ENCODE assay signal across 8 cellular contexts in the genomic region with DNA sequence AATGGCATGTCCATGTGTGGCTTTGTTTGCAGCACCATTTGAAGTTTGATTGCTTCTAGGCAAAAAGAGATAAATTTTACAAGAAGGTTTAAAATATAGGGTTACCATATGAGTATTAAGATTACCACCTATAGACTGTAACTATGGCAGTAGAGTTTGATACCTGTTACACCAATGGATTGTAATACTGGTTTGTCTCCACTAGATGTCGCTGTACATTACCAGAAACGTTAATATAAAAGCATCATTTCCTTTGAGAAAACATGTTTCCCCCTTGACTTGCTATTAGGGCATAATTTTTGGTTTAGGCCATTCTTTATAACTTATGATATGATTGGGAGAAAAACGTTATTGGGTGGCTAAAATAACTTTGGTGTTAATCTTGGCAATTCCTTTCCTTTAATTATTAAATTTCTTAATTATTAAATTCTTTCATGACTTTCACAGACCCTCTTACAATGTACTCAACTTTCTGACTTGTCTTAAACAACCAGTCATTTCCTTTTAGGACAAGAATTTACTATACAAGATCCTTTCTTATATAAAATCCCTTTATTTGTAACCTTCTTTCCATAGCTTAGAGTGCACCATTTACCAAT. TPM values are rescaled to one million over a fixed set of nuclear protein-coding genes. Genes with fewer than 3 reads are reported as not detected.
DNase-seq lines count a peak whose midpoint lies in the region; ATAC-seq, FAIRE-seq and TF ChIP-seq lines count a peak whose summit lies in the region.

No MANE protein-coding gene starts in this region.

- H3K27me3 ChIP-seq in CD4-positive, alpha-beta memory T cell (ENCODE audit: insufficient read depth, low read length): peaks cover 13% of the 10 kb centered on the region
- H3K27me3 ChIP-seq in bronchial epithelial cell (ENCODE audit: control insufficient read depth, insufficient read depth, low read length): peaks cover 18% of the 10 kb centered on the region
- peaks cover 5 to 29% of the 10 kb centered on the region in 2 donors for H3K27me3 ChIP-seq in uterus

- H3K4me1 Mint-ChIP-seq in CD4-positive, alpha-beta memory T cell: peaks cover 0 to 13% (median 5%) of the 10 kb centered on the region in 4 donors

- no peak overlapping the region for H3K27ac ChIP-seq in CD4-positive, alpha-beta memory T cell (ENCODE audit: low read depth, low read length)
- H3K27ac ChIP-seq in HEK293 (ENCODE audit: extremely low read depth, low read depth, low read length) (no peak overlapping the region), uterus (no peak overlapping the region)

- TF ChIP-seq CTCF in HEK293 (tag by site-specific recombination; IDR thresholded peaks at IDR 0.05) (0 out of 2 replicates have a peak, but pooled peaks have one; percentile 20), bronchial epithelial cell (IDR thresholded peaks at IDR 0.05; ENCODE audit: insufficient read depth, low read length, severe bottlenecking) (peak; percentile 37), uterus (IDR thresholded peaks at IDR 0.05) (peak; percentile 74 to 80 (median 77))

- POLR2A ChIA-PET in CD4-positive, alpha-beta memory T cell (lab: Charles Lee; ENCODE audit: partially characterized antibody): interaction anchor here (2.0 to 2.3 kb wide), 2 partner anchors 130 kb away, joined by 6 to 7 read pairs; no protein-coding TSS in a partner anchor
- POLR2A ChIA-PET in HEK293 (lab: Yijun Ruan, JAX): no interaction called here

- DNase-seq in CD4-positive, alpha-beta memory T cell: peak in 4 of 5 donors; percentile 65 to 72 (median 69)
- DNase-seq in NCI-H69 (lab: John Stamatoyannopoulos, UW) (peak; percentile 64), bronchial epithelial cell (ENCODE audit: low read depth) (peak; percentile 46), left kidney (ENCODE audit: low read depth, low spot score) (peak; percentile 73), uterus (no peak)

- no peak for TF ChIP-seq POLR2A in uterus (IDR thresholded peaks at IDR 0.05)

- intact Hi-C loops in CD4-positive, alpha-beta memory T cell (cut with micrococcal nuclease): loop anchor here (1.0 to 2.0 kb wide), 2 partner anchors 82 to 130 kb away; a partner anchor contains a TSS
- intact Hi-C loops in uterus (cut with DNase I; ENCODE audit: low total_unique reads): no loop called here

- peak overlapping the region in 1 of 7 donors; percentile 26 for H3K27ac Mint-ChIP-seq in CD4-positive, alpha-beta memory T cell

- FAIRE-seq in bronchial epithelial cell (lab: Jason Lieb, UNC): no peak

- H3K9me3 ChIP-seq in CD4-positive, alpha-beta memory T cell (ENCODE audit: control insufficient read depth in 1 of 2, low read length in 2 of 2): peaks cover 0 to under 1% of the 10 kb centered on the region in 2 donors
- H3K9me3 ChIP-seq in HEK293 (ENCODE audit: control insufficient read depth, insufficient read depth, low read depth, low read length) (no peaks in the 10 kb centered on the region), uterus (no peaks in the 10 kb centered on the region)

- peaks cover 42 to 50% of the 10 kb centered on the region in 2 donors for H3K27me3 Mint-ChIP-seq in CD4-positive, alpha-beta memory T cell

- H3K36me3 Mint-ChIP-seq in CD4-positive, alpha-beta memory T cell: peaks cover 0 to 2% of the 10 kb centered on the region in 2 donors

- no peaks in the 10 kb centered on the region for H3K4me1 ChIP-seq in CD4-positive, alpha-beta memory T cell (ENCODE audit: insufficient read depth, low read length)
- H3K4me1 ChIP-seq in HEK293 (ENCODE audit: control insufficient read depth, insufficient read depth, low read length) (no peaks in the 10 kb centered on the region), uterus (no peaks in the 10 kb centered on the region)

- CTCF ChIA-PET in CD4-positive, alpha-beta memory T cell (lab: Charles Lee; ENCODE audit: partially characterized antibody): interaction anchor here (0.6 to 4.7 kb wide), 7 partner anchors 12 to 431 kb away, joined by 3 to 40 read pairs (median 3); no protein-coding TSS in a partner anchor
- CTCF ChIA-PET in HEK293 (lab: Yijun Ruan, JAX): interaction anchor here (0.6 to 6.7 kb wide), 29 partner anchors 9 to 489 kb away, joined by 3 to 77 read pairs (median 4); no protein-coding TSS in a partner anchor

- no peak overlapping the region for H3K4me3 Mint-ChIP-seq in CD4-positive, alpha-beta memory T cell

- ATAC-seq in HG03439 (IDR thresholded peaks at IDR 0.05; ENCODE audit: unreplicated experiment) (no peak), GM19328 (IDR thresholded peaks at IDR 0.05; ENCODE audit: unreplicated experiment) (no peak)

- no peaks in the 10 kb centered on the region for H3K36me3 ChIP-seq in CD4-positive, alpha-beta memory T cell (ENCODE audit: insufficient read depth, low read length)
- H3K36me3 ChIP-seq in HEK293 (ENCODE audit: control insufficient read depth in 2 of 2, insufficient read depth in 1 of 2, low read length in 2 of 2) (no peaks in the 10 kb centered on the region), bronchial epithelial cell (ENCODE audit: control insufficient read depth, insufficient read depth, low read length) (no peaks in the 10 kb centered on the region), uterus (no peaks in the 10 kb centered on the region)

- H3K4me3 ChIP-seq in CD4-positive, alpha-beta memory T cell (ENCODE audit: low read length in 2 of 2): no peak overlapping the region
- H3K4me3 ChIP-seq in HEK293 (ENCODE audit: low read depth, low read length): no peak overlapping the region
- no peak overlapping the region for H3K4me3 ChIP-seq in bronchial epithelial cell (ENCODE audit: low read depth, low read length)
- no peak overlapping the region for H3K4me3 ChIP-seq in uterus

- H3K9me3 Mint-ChIP-seq in CD4-positive, alpha-beta memory T cell: peaks cover 0 to 5% (median 4%) of the 10 kb centered on the region in 8 donors

TF ChIP-seq in HEK293, 187 proteins besides CTCF, POLR2A, EP300 and RAD21:
- TF ChIP-seq SCRT2 (tag by site-specific recombination; IDR thresholded peaks at IDR 0.05): peak; percentile 95
- TF ChIP-seq ZNF426 (tag by site-specific recombination; IDR thresholded peaks at IDR 0.05): no peak
- peak; percentile 61 for TF ChIP-seq ZNF2 (tag by site-specific recombination; IDR thresholded peaks at IDR 0.05)
- peak; percentile 62; the same call in 1 of the 2 replicates for TF ChIP-seq SCRT1 (tag by site-specific recombination; IDR thresholded peaks at IDR 0.05; ENCODE audit: borderline replicate concordance)
- peak; percentile 77 for TF ChIP-seq ZNF654 (tag by site-specific recombination; IDR thresholded peaks at IDR 0.05; ENCODE audit: low read depth)
- TF ChIP-seq ZNF48 (tag by site-specific recombination; IDR thresholded peaks at IDR 0.05): no peak

RNA-seq across cellular contexts. Expression of a gene that starts 42.8 kb away (rescaled TPM):
- total RNA-seq in CD4-positive, alpha-beta memory T cell: 10 to 100 TPM; 14.5 to 17.2 TPM
- polyA plus RNA-seq in CD4-positive, alpha-beta memory T cell: 10 to 100 TPM; 50.5 to 76.9 TPM
- total RNA-seq in bronchial epithelial cell (0.53 TPM in 1 of 2 replicates, not detected in the other), uterus (100 to 1,000 TPM in 1 of 4 donors, 10 to 100 TPM in 3; 19.8 to 108 (median 43.6) TPM)

RNA-seq across cellular contexts. Expression of a gene that starts 45.2 kb away (rescaled TPM):
- 10 to 100 TPM; 17.0 to 18.2 TPM for total RNA-seq in CD4-positive, alpha-beta memory T cell
- 10 to 100 TPM; 40.0 to 41.6 TPM for polyA plus RNA-seq in CD4-positive, alpha-beta memory T cell
- total RNA-seq in bronchial epithelial cell: 0.26 and 1.1 TPM in 2 replicates
- 100 to 1,000 TPM in 2 of 4 donors, 10 to 100 TPM in 2; 48.0 to 187 (median 135) TPM for total RNA-seq in uterus

Comparison
In these comparisons a context has a peak if more than half of its experiments do, and no peak if none do; other contexts are left out.
1. DNase-seq: peak in CD4-positive, alpha-beta memory T cell (4 of 5), NCI-H69 (single experiment), bronchial epithelial cell (single experiment) and left kidney (single experiment); none in uterus (0 of 2).
2. CTCF ChIP-seq: peak in every context shown above with its lines; median percentile 77 in uterus; 37 in bronchial epithelial cell; 20 in HEK293.
3. RNA of a gene that starts 42.8 kb away (total RNA-seq): 19.8 to 108 TPM in uterus and 14.5 to 17.2 TPM in CD4-positive, alpha-beta memory T cell; 0.53 TPM in bronchial epithelial cell; every median in the first group is over 10 times any median in the second.